ENCODE assay signal across 2 cellular contexts in genomic region chr10:50593523-50593922, GRCh38.
TF ChIP-seq lines count a peak whose summit lies in the region.

No MANE protein-coding gene starts in this region.

TF ChIP-seq in liver, 16 proteins besides CTCF, POLR2A, EP300 and RAD21:
- TF ChIP-seq NR2F2 (IDR thresholded peaks at IDR 0.05) (no peak), RXRA (IDR thresholded peaks at IDR 0.05) (no peak), FOXA2 (IDR thresholded peaks at IDR 0.05) (no peak), ATF3 (IDR thresholded peaks at IDR 0.05) (no peak), TAF1 (conservative IDR thresholded peaks at IDR 0.05) (no peak), GABPA (IDR thresholded peaks at IDR 0.05 in 1 of 2, conservative IDR thresholded peaks at IDR 0.05 in 1 of 2) (no peak), HNF4G (IDR thresholded peaks at IDR 0.05) (no peak), YY1 (IDR thresholded peaks at IDR 0.05) (no peak), EGR1 (IDR thresholded peaks at IDR 0.05; ENCODE audit: low read depth in 2 of 2) (no peak), REST (IDR thresholded peaks at IDR 0.05) (no peak), HNF4A (conservative IDR thresholded peaks at IDR 0.05) (no peak), FOXA1 (IDR thresholded peaks at IDR 0.05) (no peak), JUND (IDR thresholded peaks at IDR 0.05) (no peak)
- TF ChIP-seq, protein P1, sequence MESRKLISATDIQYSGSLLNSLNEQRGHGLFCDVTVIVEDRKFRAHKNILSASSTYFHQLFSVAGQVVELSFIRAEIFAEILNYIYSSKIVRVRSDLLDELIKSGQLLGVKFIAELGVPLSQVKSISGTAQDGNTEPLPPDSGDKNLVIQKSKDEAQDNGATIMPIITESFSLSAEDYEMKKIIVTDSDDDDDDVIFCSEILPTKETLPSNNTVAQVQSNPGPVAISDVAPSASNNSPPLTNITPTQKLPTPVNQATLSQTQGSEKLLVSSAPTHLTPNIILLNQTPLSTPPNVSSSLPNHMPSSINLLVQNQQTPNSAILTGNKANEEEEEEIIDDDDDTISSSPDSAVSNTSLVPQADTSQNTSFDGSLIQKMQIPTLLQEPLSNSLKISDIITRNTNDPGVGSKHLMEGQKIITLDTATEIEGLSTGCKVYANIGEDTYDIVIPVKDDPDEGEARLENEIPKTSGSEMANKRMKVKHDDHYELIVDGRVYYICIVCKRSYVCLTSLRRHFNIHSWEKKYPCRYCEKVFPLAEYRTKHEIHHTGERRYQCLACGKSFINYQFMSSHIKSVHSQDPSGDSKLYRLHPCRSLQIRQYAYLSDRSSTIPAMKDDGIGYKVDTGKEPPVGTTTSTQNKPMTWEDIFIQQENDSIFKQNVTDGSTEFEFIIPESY (IDR thresholded peaks at IDR 0.05): no peak
- TF ChIP-seq, protein P2, sequence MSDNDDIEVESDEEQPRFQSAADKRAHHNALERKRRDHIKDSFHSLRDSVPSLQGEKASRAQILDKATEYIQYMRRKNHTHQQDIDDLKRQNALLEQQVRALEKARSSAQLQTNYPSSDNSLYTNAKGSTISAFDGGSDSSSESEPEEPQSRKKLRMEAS (IDR thresholded peaks at IDR 0.05): no peak

TF ChIP-seq in HepG2, 621 proteins besides CTCF, POLR2A, EP300 and RAD21:
- TF ChIP-seq E2F1 (CRISPR knock-in tag; IDR thresholded peaks at IDR 0.05): no peak
- TF ChIP-seq, protein P3, sequence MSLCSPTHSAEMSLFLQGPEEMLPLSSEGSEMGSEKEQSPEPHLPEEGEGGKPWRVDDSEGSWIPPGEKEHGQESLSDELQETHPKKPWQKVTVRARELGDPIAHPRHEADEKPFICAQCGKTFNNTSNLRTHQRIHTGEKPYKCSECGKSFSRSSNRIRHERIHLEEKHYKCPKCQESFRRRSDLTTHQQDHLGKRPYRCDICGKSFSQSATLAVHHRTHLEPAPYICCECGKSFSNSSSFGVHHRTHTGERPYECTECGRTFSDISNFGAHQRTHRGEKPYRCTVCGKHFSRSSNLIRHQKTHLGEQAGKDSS (CRISPR knock-in tag; IDR thresholded peaks at IDR 0.05; ENCODE audit: borderline replicate concordance, low read depth): no peak
- TF ChIP-seq ZFP36L1 (CRISPR knock-in tag; IDR thresholded peaks at IDR 0.05): no peak
- TF ChIP-seq SRY (CRISPR knock-in tag; IDR thresholded peaks at IDR 0.05): no peak
- no peak for TF ChIP-seq GMEB1 (CRISPR knock-in tag; IDR thresholded peaks at IDR 0.05; ENCODE audit: borderline replicate concordance)
- no peak for TF ChIP-seq BCL3 (CRISPR knock-in tag; IDR thresholded peaks at IDR 0.05)
- TF ChIP-seq ZMYM2 (CRISPR knock-in tag; IDR thresholded peaks at IDR 0.05): no peak
- TF ChIP-seq EZH2 (conservative IDR thresholded peaks at IDR 0.05; ENCODE audit: low read depth, low read length): no peak
- TF ChIP-seq ZNF788 (CRISPR knock-in tag; IDR thresholded peaks at IDR 0.05; ENCODE audit: borderline replicate concordance): no peak
- TF ChIP-seq TARDBP (CRISPR knock-in tag; IDR thresholded peaks at IDR 0.05): no peak
- no peak for TF ChIP-seq KMT2B (CRISPR knock-in tag; IDR thresholded peaks at IDR 0.05)
- no peak for TF ChIP-seq SYNCRIP (IDR thresholded peaks at IDR 0.05; ENCODE audit: insufficient read depth, low read depth, low read length)
- no peak for TF ChIP-seq HNRNPUL1 (IDR thresholded peaks at IDR 0.05; ENCODE audit: low read depth, low read length)
- TF ChIP-seq MTERF4 (CRISPR knock-in tag; IDR thresholded peaks at IDR 0.05): no peak
- no peak for TF ChIP-seq TCF7L2 (IDR thresholded peaks at IDR 0.05; ENCODE audit: low read depth, low read length)
- no peak for TF ChIP-seq ZNF556 (CRISPR knock-in tag; IDR thresholded peaks at IDR 0.05; ENCODE audit: borderline replicate concordance)
- no peak for TF ChIP-seq NFKB2 (CRISPR knock-in tag; IDR thresholded peaks at IDR 0.05; ENCODE audit: borderline replicate concordance)
TF ChIP-seq in HepG2: peak in this region for 0.
